Comparison of ENCODE assay signal across 19 cellular contexts in the genomic region with DNA sequence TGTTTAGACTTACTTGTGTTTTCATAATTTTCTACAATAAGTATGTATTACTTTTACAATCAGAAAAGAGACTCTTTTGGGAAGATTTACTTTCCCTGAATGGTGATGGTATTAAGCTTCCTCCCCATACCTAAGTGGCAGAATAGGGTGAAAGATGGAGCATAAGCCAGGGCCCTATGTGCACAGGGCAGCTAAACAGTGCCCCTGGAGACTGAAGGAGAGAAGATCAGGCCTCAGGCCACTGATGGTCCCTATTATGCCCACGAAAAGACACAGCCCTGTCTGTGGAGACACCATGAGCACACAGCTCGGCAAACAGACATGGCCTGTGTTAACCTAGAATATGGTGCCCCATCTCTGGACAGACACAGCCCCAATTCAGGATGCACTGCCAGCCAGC.
"Had no signal": no experiment of that assay in that cellular context is flagged by ENCODE, and none has a peak within 500 bp of the region (broad histone marks: within the 10 kb centered on the region; RNA-seq: fewer than 3 reads in every experiment).

No MANE protein-coding gene starts in this region.

- H3K27ac ChIP-seq: coronary artery, left ventricle myocardium inferior, ovary, testis, upper lobe of right lung had no signal

- H3K4me3 ChIP-seq: coronary artery, left ventricle myocardium inferior, ovary, testis, upper lobe of right lung had no signal

- H3K4me1 Mint-ChIP-seq: activated CD8-positive, alpha-beta memory T cell treated with anti-CD3 and anti-CD28 coated beads, Interleukin-2, amount 10 ng/mL, durations not matched to agents 7 days and 5 days; activated naive CD4-positive, alpha-beta T cell treated with anti-CD3 and anti-CD28 coated beads, Interleukin-2, amount 50 U/mL, for 24 hours; memory B cell; stimulated activated naive CD8-positive, alpha-beta T cell treated with anti-CD3 and anti-CD28 coated beads, Interleukin-15, amount 100 ng/mL, for 72 hours had no signal

- DNase-seq: activated CD4-positive, alpha-beta T cell treated with anti-CD3 and anti-CD28 coated beads, Interleukin-2, amount 50 U/mL, for 48 hours; activated CD4-positive, CD25-positive, alpha-beta regulatory T cell treated with anti-CD3 and anti-CD28 coated beads, Interleukin-2, amount 50 U/mL, for 72 hours; activated CD8-positive, alpha-beta memory T cell treated with anti-CD3 and anti-CD28 coated beads, Interleukin-2, amount 10 ng/mL, durations not matched to agents 7 days and 5 days; activated effector memory CD4-positive, alpha-beta T cell treated with Interleukin-2 at 50 U/mL for 16 hours; activated T-cell treated with anti-CD3 and anti-CD28 coated beads, Interleukin-2, amount 50 U/mL, for 24 hours; central memory CD4-positive, alpha-beta T cell; effector memory CD4-positive, alpha-beta T cell; erythroblast; left ventricle myocardium inferior; ovary; stimulated activated CD4-positive, alpha-beta T cell treated with anti-CD3 and anti-CD28 coated beads, Interleukin-4, amount 100 ng/mL, for 1 hour; stimulated activated CD8-positive, alpha-beta memory T cell treated with anti-CD3 and anti-CD28 coated beads, Interleukin-4, amount 100 ng/mL, for 48 hours; stimulated activated naive CD8-positive, alpha-beta T cell treated with anti-CD3 and anti-CD28 coated beads, Interleukin-15, amount 100 ng/mL, for 72 hours; testis; upper lobe of right lung had no signal

- H3K9me3 Mint-ChIP-seq: stimulated activated naive CD8-positive, alpha-beta T cell treated with anti-CD3 and anti-CD28 coated beads, Interleukin-15, amount 100 ng/mL, for 72 hours had no signal

- ATAC-seq: activated CD8-positive, alpha-beta memory T cell treated with anti-CD3 and anti-CD28 coated beads, Interleukin-2, amount 10 ng/mL, durations not matched to agents 7 days and 5 days; stimulated activated naive CD8-positive, alpha-beta T cell treated with anti-CD3 and anti-CD28 coated beads, Interleukin-15, amount 100 ng/mL, for 72 hours had no signal

- H3K4me1 ChIP-seq: left ventricle myocardium inferior, testis, upper lobe of right lung had no signal

- H3K36me3 Mint-ChIP-seq: activated CD8-positive, alpha-beta memory T cell treated with anti-CD3 and anti-CD28 coated beads, Interleukin-2, amount 10 ng/mL, durations not matched to agents 7 days and 5 days; activated naive CD4-positive, alpha-beta T cell treated with anti-CD3 and anti-CD28 coated beads, Interleukin-2, amount 50 U/mL, for 24 hours; memory B cell had no signal

- H3K27me3 Mint-ChIP-seq: activated naive CD4-positive, alpha-beta T cell treated with anti-CD3 and anti-CD28 coated beads, Interleukin-2, amount 50 U/mL, for 24 hours; activated T-cell treated with anti-CD3 and anti-CD28 coated beads, Interleukin-2, amount 50 U/mL, for 24 hours; memory B cell; stimulated activated naive CD8-positive, alpha-beta T cell treated with anti-CD3 and anti-CD28 coated beads, Interleukin-15, amount 100 ng/mL, for 72 hours had no signal

- H3K4me3 Mint-ChIP-seq: activated CD8-positive, alpha-beta memory T cell treated with anti-CD3 and anti-CD28 coated beads, Interleukin-2, amount 10 ng/mL, durations not matched to agents 7 days and 5 days; activated naive CD4-positive, alpha-beta T cell treated with anti-CD3 and anti-CD28 coated beads, Interleukin-2, amount 50 U/mL, for 24 hours; activated T-cell treated with anti-CD3 and anti-CD28 coated beads, Interleukin-2, amount 50 U/mL, for 24 hours; memory B cell; nephron; stimulated activated naive CD8-positive, alpha-beta T cell treated with anti-CD3 and anti-CD28 coated beads, Interleukin-15, amount 100 ng/mL, for 72 hours had no signal

- H3K27ac Mint-ChIP-seq: activated CD8-positive, alpha-beta memory T cell treated with anti-CD3 and anti-CD28 coated beads, Interleukin-2, amount 10 ng/mL, durations not matched to agents 7 days and 5 days; activated naive CD4-positive, alpha-beta T cell treated with anti-CD3 and anti-CD28 coated beads, Interleukin-2, amount 50 U/mL, for 24 hours; activated T-cell treated with anti-CD3 and anti-CD28 coated beads, Interleukin-2, amount 50 U/mL, for 24 hours; memory B cell; nephron; stimulated activated naive CD8-positive, alpha-beta T cell treated with anti-CD3 and anti-CD28 coated beads, Interleukin-15, amount 100 ng/mL, for 72 hours had no signal

- H3K27me3 ChIP-seq: ovary, testis, upper lobe of right lung had no signal

- H3K36me3 ChIP-seq: left ventricle myocardium inferior, ovary, upper lobe of right lung had no signal

- H3K9me3 ChIP-seq: ovary, testis, upper lobe of right lung had no signal
